ENCODE assay signal across 1 cellular context in genomic region chr12:120194534-120195395, GRCh38.
TF ChIP-seq lines count a peak whose summit lies in the region.

A gene with protein sequence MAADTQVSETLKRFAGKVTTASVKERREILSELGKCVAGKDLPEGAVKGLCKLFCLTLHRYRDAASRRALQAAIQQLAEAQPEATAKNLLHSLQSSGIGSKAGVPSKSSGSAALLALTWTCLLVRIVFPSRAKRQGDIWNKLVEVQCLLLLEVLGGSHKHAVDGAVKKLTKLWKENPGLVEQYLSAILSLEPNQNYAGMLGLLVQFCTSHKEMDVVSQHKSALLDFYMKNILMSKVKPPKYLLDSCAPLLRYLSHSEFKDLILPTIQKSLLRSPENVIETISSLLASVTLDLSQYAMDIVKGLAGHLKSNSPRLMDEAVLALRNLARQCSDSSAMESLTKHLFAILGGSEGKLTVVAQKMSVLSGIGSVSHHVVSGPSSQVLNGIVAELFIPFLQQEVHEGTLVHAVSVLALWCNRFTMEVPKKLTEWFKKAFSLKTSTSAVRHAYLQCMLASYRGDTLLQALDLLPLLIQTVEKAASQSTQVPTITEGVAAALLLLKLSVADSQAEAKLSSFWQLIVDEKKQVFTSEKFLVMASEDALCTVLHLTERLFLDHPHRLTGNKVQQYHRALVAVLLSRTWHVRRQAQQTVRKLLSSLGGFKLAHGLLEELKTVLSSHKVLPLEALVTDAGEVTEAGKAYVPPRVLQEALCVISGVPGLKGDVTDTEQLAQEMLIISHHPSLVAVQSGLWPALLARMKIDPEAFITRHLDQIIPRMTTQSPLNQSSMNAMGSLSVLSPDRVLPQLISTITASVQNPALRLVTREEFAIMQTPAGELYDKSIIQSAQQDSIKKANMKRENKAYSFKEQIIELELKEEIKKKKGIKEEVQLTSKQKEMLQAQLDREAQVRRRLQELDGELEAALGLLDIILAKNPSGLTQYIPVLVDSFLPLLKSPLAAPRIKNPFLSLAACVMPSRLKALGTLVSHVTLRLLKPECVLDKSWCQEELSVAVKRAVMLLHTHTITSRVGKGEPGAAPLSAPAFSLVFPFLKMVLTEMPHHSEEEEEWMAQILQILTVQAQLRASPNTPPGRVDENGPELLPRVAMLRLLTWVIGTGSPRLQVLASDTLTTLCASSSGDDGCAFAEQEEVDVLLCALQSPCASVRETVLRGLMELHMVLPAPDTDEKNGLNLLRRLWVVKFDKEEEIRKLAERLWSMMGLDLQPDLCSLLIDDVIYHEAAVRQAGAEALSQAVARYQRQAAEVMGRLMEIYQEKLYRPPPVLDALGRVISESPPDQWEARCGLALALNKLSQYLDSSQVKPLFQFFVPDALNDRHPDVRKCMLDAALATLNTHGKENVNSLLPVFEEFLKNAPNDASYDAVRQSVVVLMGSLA (N-terminal part only) (minus strand): TSS chr12:120194715. CDS start chr12:120194697, 18 bp downstream.

TF ChIP-seq in K562, 482 proteins besides CTCF, POLR2A, EP300 and RAD21 (continued from another document and continues in another):
- peak; percentile 99 for TF ChIP-seq CREB3L1 (IDR thresholded peaks at IDR 0.05; ENCODE audit: borderline replicate concordance, low read depth)
- no peak for TF ChIP-seq HLTF (IDR thresholded peaks at IDR 0.05)
- peak; percentile 97 for TF ChIP-seq GABPB1 (CRISPR knock-in tag; IDR thresholded peaks at IDR 0.05)
- TF ChIP-seq C11orf30 (IDR thresholded peaks at IDR 0.05; ENCODE audit: low read depth): peak; percentile 93
- peak; percentile 67; the same call in 1 of the 2 replicates for TF ChIP-seq CTBP1 (IDR thresholded peaks at IDR 0.05; ENCODE audit: borderline replicate concordance)
- no peak for TF ChIP-seq NR4A1 (CRISPR knock-in tag; IDR thresholded peaks at IDR 0.05)
- TF ChIP-seq NR4A1 (tag; IDR thresholded peaks at IDR 0.05): peak; percentile 71; the same call in 1 of the 2 replicates
- peak; percentile 67 for TF ChIP-seq SAFB (IDR thresholded peaks at IDR 0.05; ENCODE audit: borderline replicate concordance, low read depth, low read length)
- peak; percentile 89 for TF ChIP-seq FOXK1 (CRISPR knock-in tag; IDR thresholded peaks at IDR 0.05; ENCODE audit: borderline replicate concordance)
- TF ChIP-seq CCNT2 (IDR thresholded peaks at IDR 0.05; ENCODE audit: borderline replicate concordance, extremely low read depth, insufficient read length, low read depth, low read length): peak; percentile 86
- no peak; the same call in 1 of the 2 replicates for TF ChIP-seq MTA2 (IDR thresholded peaks at IDR 0.05; ENCODE audit: low read depth)
- no peak for TF ChIP-seq FOXP4 (CRISPR knock-in tag; IDR thresholded peaks at IDR 0.05; ENCODE audit: borderline replicate concordance)
- peak; percentile 78 for TF ChIP-seq HMGN3 (IDR thresholded peaks at IDR 0.05; ENCODE audit: borderline replicate concordance, extremely low read depth, insufficient read length, low read depth, low read length)
- no peak for TF ChIP-seq NCOA2 (IDR thresholded peaks at IDR 0.05; ENCODE audit: partially characterized antibody in 2 of 2)
- TF ChIP-seq TAF9B (IDR thresholded peaks at IDR 0.05; ENCODE audit: partially characterized antibody): no peak
- TF ChIP-seq BRCA1 (IDR thresholded peaks at IDR 0.05): no peak
- 0 out of 2 replicates have a peak, but pooled peaks have one; percentile 42 for TF ChIP-seq BRCA1 (CRISPR knock-in tag; IDR thresholded peaks at IDR 0.05)
- no peak; the same call in 1 of the 2 replicates for TF ChIP-seq RAD51 (IDR thresholded peaks at IDR 0.05; ENCODE audit: borderline replicate concordance, low read depth)
- TF ChIP-seq RERE (CRISPR knock-in tag; IDR thresholded peaks at IDR 0.05; ENCODE audit: borderline replicate concordance): no peak
- TF ChIP-seq BACH1 (tag; IDR thresholded peaks at IDR 0.05): peak; percentile 76; the same call in 1 of the 2 replicates
- TF ChIP-seq ZC3H8 (IDR thresholded peaks at IDR 0.05): no peak
- no peak for TF ChIP-seq FOXO4 (CRISPR knock-in tag; IDR thresholded peaks at IDR 0.05)
- TF ChIP-seq BRD4 (IDR thresholded peaks at IDR 0.05): peak; percentile 91
- peak; percentile 58 for TF ChIP-seq CREM (IDR thresholded peaks at IDR 0.05; ENCODE audit: low read depth)
- TF ChIP-seq PML (IDR thresholded peaks at IDR 0.05; ENCODE audit: low read length): peak; percentile 58
- peak in 1 of 2 experiments; percentile 50; a peak in 1 of 4 replicates for TF ChIP-seq ARNT (IDR thresholded peaks at IDR 0.05)
- TF ChIP-seq ZNF395 (CRISPR knock-in tag; IDR thresholded peaks at IDR 0.05): peak; percentile 87
- TF ChIP-seq, protein P1, sequence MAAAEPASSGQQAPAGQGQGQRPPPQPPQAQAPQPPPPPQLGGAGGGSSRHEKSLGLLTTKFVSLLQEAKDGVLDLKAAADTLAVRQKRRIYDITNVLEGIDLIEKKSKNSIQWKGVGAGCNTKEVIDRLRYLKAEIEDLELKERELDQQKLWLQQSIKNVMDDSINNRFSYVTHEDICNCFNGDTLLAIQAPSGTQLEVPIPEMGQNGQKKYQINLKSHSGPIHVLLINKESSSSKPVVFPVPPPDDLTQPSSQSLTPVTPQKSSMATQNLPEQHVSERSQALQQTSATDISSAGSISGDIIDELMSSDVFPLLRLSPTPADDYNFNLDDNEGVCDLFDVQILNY (CRISPR knock-in tag; IDR thresholded peaks at IDR 0.05): no peak; the same call in 1 of the 2 replicates
- TF ChIP-seq NFIC (IDR thresholded peaks at IDR 0.05): peak; percentile 49
- TF ChIP-seq ILF3 (IDR thresholded peaks at IDR 0.05; ENCODE audit: borderline replicate concordance): peak; percentile 84; the same call in 1 of the 2 replicates
- no peak for TF ChIP-seq FOS (IDR thresholded peaks at IDR 0.05; ENCODE audit: extremely low read depth, insufficient read length)
- peak; percentile 84 for TF ChIP-seq ZNF121 (CRISPR knock-in tag; conservative IDR thresholded peaks at IDR 0.05)
- TF ChIP-seq DPF2 (IDR thresholded peaks at IDR 0.05): peak; percentile 41
- TF ChIP-seq, protein P2, sequence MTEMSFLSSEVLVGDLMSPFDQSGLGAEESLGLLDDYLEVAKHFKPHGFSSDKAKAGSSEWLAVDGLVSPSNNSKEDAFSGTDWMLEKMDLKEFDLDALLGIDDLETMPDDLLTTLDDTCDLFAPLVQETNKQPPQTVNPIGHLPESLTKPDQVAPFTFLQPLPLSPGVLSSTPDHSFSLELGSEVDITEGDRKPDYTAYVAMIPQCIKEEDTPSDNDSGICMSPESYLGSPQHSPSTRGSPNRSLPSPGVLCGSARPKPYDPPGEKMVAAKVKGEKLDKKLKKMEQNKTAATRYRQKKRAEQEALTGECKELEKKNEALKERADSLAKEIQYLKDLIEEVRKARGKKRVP (CRISPR knock-in tag; IDR thresholded peaks at IDR 0.05): peak; percentile 62; the same call in 1 of the 2 replicates
- no peak for TF ChIP-seq SLC30A9 (CRISPR knock-in tag; IDR thresholded peaks at IDR 0.05)
- peak; percentile 90 for TF ChIP-seq U2AF1 (optimal IDR thresholded peaks at IDR 0.05; ENCODE audit: low read depth, low read length)
- peak; percentile 77 for TF ChIP-seq SETDB1 (IDR thresholded peaks at IDR 0.05; ENCODE audit: low read length)
- peak; percentile 77 for TF ChIP-seq MTA3 (IDR thresholded peaks at IDR 0.05; ENCODE audit: borderline replicate concordance)
- TF ChIP-seq BMI1 (IDR thresholded peaks at IDR 0.05; ENCODE audit: low read length): no peak
- peak; percentile 19 to 69; a peak in 2 of 4 replicates for TF ChIP-seq ETV6 (IDR thresholded peaks at IDR 0.05; ENCODE audit: borderline replicate concordance in 1 of 2, low read depth in 2 of 2, low read length in 1 of 2)
- TF ChIP-seq ETV6 (CRISPR knock-in tag; IDR thresholded peaks at IDR 0.05; ENCODE audit: borderline replicate concordance): peak; percentile 69; the same call in 1 of the 2 replicates
- TF ChIP-seq TFAP4 (CRISPR knock-in tag; IDR thresholded peaks at IDR 0.05; ENCODE audit: borderline replicate concordance): peak; percentile 71
- TF ChIP-seq, protein P3, sequence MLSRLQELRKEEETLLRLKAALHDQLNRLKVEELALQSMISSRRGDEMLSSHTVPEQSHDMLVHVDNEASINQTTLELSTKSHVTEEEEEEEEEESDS (CRISPR knock-in tag; IDR thresholded peaks at IDR 0.05): no peak
- TF ChIP-seq TCF15 (CRISPR knock-in tag; IDR thresholded peaks at IDR 0.05): 0 out of 2 replicates have a peak, but pooled peaks have one; percentile 29
